Comparison of ENCODE assay signal across 21 cellular contexts in the genomic region with DNA sequence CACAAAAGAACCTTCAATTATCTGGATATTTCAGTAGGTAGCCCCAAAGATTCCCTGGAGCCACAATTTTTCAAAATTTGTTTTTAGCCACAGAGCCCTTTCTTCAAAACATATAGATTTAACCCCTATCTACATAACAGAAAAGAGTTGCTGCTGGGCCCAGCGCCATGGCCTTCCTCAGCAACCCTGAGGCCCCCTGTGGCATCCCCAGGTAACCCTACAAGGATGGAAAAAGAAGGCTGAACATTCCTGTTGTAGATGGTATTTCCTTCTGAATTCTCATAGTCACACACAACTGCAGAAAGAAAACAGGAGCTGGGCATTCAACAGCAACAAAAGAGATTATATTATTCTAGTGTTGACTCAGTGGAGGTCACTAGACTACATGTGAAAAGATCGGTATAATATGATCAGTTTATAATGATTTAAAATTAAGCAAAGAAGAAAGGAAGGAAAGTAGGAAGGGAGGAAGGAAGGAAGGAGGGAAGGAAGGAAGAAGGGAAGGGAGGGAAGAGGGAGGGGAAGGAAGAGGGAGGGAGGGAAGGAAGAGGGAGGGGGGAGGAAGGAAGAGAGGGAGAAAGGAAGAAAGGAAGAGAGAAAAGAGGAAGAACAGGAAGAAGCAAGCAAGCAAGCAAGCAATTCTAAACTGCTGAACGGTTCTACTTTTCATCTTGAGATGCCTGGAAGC.
DNase-seq lines count a peak whose midpoint lies in the region; ATAC-seq and TF ChIP-seq lines count a peak whose summit lies in the region.
"Had no signal": no experiment of that assay in that cellular context is flagged by ENCODE, and none has a peak within 500 bp of the region (broad histone marks: within the 10 kb centered on the region; RNA-seq: fewer than 3 reads in every experiment).

No MANE protein-coding gene starts in this region.

- no peak overlapping the region for H3K18ac ChIP-seq in trophoblast cell (ENCODE audit: low read length)

- no peak overlapping the region for H3K14ac ChIP-seq in trophoblast cell (ENCODE audit: low read length)

- WGBS in GM23248 (ENCODE audit: low coverage in 1 of 2, low lambda C conversion rate in 2 of 2, missing lambda C conversion rate in 2 of 2), 2 experiments: 60 to 82% methylated on average over 3 of the region's 3 CpGs
- WGBS in trophoblast cell (ENCODE audit: extremely low coverage, insufficient coverage, insufficient read length): no CpG with 5 or more reads among the region's 3 CpGs

- H3K79me1 ChIP-seq in trophoblast cell (ENCODE audit: low read length): no peaks in the 10 kb centered on the region

- no peaks in the 10 kb centered on the region for H4K20me1 ChIP-seq in GM23248 (ENCODE audit: insufficient read depth)
- no peaks in the 10 kb centered on the region for H4K20me1 ChIP-seq in MM.1S (ENCODE audit: insufficient read depth, low read length)

- H3K36me3 ChIP-seq in GM23248 (ENCODE audit: low read depth) (no peaks in the 10 kb centered on the region), trophoblast cell (ENCODE audit: control insufficient read depth in 1 of 2, insufficient read depth in 2 of 2, low read length in 2 of 2) (no peaks in the 10 kb centered on the region), MM.1S (replicated peaks; ENCODE audit: insufficient read depth, low read length) (no peaks in the 10 kb centered on the region), brain microvascular endothelial cell (replicated peaks) (no peaks in the 10 kb centered on the region)
- H3K36me3 ChIP-seq: ascending aorta, thyroid gland had no signal

- H3K27ac ChIP-seq in GM23248: no peak overlapping the region
- no peak overlapping the region for H3K27ac ChIP-seq in trophoblast cell (ENCODE audit: low read depth, low read length)
- H3K27ac ChIP-seq in MM.1S (ENCODE audit: low read length): no peak overlapping the region
- no peak overlapping the region for H3K27ac ChIP-seq in brain microvascular endothelial cell
- H3K27ac ChIP-seq: ascending aorta, thyroid gland had no signal

- H3K4me3 ChIP-seq in GM23248 (no peak overlapping the region), trophoblast cell (ENCODE audit: low read depth, low read length) (no peak overlapping the region), MM.1S (ENCODE audit: low read length) (no peak overlapping the region), brain microvascular endothelial cell (ENCODE audit: low read depth, low read length) (no peak overlapping the region)
- H3K4me3 ChIP-seq: ascending aorta, thyroid gland had no signal

- no peak overlapping the region for H3K4ac ChIP-seq in trophoblast cell (ENCODE audit: low read depth, low read length)

- no peaks in the 10 kb centered on the region for H3K9me2 ChIP-seq in GM23248 (ENCODE audit: insufficient read depth)
- H3K9me2 ChIP-seq in MM.1S (replicated peaks; ENCODE audit: insufficient read depth, low read length): no peaks in the 10 kb centered on the region

- no peaks in the 10 kb centered on the region for H3K79me2 ChIP-seq in GM23248 (ENCODE audit: insufficient read depth)
- no peaks in the 10 kb centered on the region for H3K79me2 ChIP-seq in trophoblast cell (ENCODE audit: control insufficient read depth, insufficient read depth, low read length, poor library complexity)
- H3K79me2 ChIP-seq in MM.1S (ENCODE audit: low read length): no peaks in the 10 kb centered on the region

- H3K9me3 ChIP-seq in GM23248 (ENCODE audit: low read depth) (no peaks in the 10 kb centered on the region), trophoblast cell (ENCODE audit: insufficient read depth, low read depth, low read length) (no peaks in the 10 kb centered on the region), MM.1S (replicated peaks; ENCODE audit: insufficient read depth, low read length) (no peaks in the 10 kb centered on the region)
- H3K9me3 ChIP-seq: ascending aorta, thyroid gland had no signal

- H3K23ac ChIP-seq in trophoblast cell (ENCODE audit: low read length): no peak overlapping the region

- peaks cover 4% of the 10 kb centered on the region; the same call in 1 of the 2 replicates for H3K4me1 ChIP-seq in GM23248 (ENCODE audit: insufficient read depth)
- H3K4me1 ChIP-seq in trophoblast cell (ENCODE audit: control insufficient read depth in 1 of 2, insufficient read depth in 2 of 2, low read length in 2 of 2): peaks cover 0 to 3% of the 10 kb centered on the region in 2 experiments
- H3K4me1 ChIP-seq in MM.1S (ENCODE audit: low read length): no peaks in the 10 kb centered on the region
- H3K4me1 ChIP-seq: ascending aorta, thyroid gland had no signal

- H4K8ac ChIP-seq in trophoblast cell (ENCODE audit: low read depth, low read length): peak overlapping the region; percentile 32

- no peak overlapping the region for H4K91ac ChIP-seq in trophoblast cell (ENCODE audit: low read depth, low read length)

- H2BK5ac ChIP-seq in trophoblast cell (ENCODE audit: low read depth, low read length, poor library complexity): no peak overlapping the region

- ATAC-seq in HG02623 (IDR thresholded peaks at IDR 0.05; ENCODE audit: unreplicated experiment): no peak
- ATAC-seq: activated T-helper 17 cell treated with anti-CD3 and anti-CD28 coated beads, Interleukin-2, amount 50 U/mL, for 72 hours; left cardiac atrium; stimulated activated naive CD8-positive, alpha-beta T cell treated with anti-CD3 and anti-CD28 coated beads, Interleukin-15, Interleukin-2, amounts not matched to agents 100 U/mL and 50 U/mL, for 24 hours had no signal

- H2BK12ac ChIP-seq in trophoblast cell (ENCODE audit: low read length): no peak overlapping the region

- H3K27me3 ChIP-seq in GM23248 (replicated peaks; ENCODE audit: insufficient read depth) (no peaks in the 10 kb centered on the region), trophoblast cell (ENCODE audit: insufficient read depth, low read length) (no peaks in the 10 kb centered on the region), MM.1S (replicated peaks; ENCODE audit: insufficient read depth, low read length) (no peaks in the 10 kb centered on the region), brain microvascular endothelial cell (replicated peaks) (no peaks in the 10 kb centered on the region)
- H3K27me3 ChIP-seq: ascending aorta, thyroid gland had no signal

- H3K9ac ChIP-seq in GM23248: no peak overlapping the region
- no peak overlapping the region for H3K9ac ChIP-seq in trophoblast cell (ENCODE audit: low read length)
- no peak overlapping the region for H3K9ac ChIP-seq in MM.1S (ENCODE audit: low read length)

- DNase-seq in GM23248 (no peak), OCI-M1 (lab: John Stamatoyannopoulos, UW) (peak; percentile 14), iPS-NIHi7 (ENCODE audit: extremely low spot score) (peak; percentile 22), trophoblast cell (no peak), MM.1S (no peak), brain microvascular endothelial cell (no peak), DMS 273 treated with DMSO at 0.1 percent for 48 hours (lab: John Stamatoyannopoulos, UW) (no peak)
- DNase-seq: activated CD4-positive, alpha-beta T cell treated with anti-CD3 and anti-CD28 coated beads, Interleukin-2, amount 50 U/mL, for 4 hours; activated CD4-positive, CD25-positive, alpha-beta regulatory T cell; CD4-positive, CD25-positive, alpha-beta regulatory T cell; left cardiac atrium; NCI-H1105; NCI-H2081; NCI-H446; SIG-M5; stimulated activated naive CD8-positive, alpha-beta T cell treated with anti-CD3 and anti-CD28 coated beads, Interleukin-15, Interleukin-2, amounts not matched to agents 100 U/mL and 50 U/mL, for 24 hours; SW 1271; thyroid gland had no signal

- in situ Hi-C loops in GM23248 (cut with MboI) (no loop called here), brain microvascular endothelial cell (cut with HindIII; ENCODE audit: low pct_ligation_motif_present, low sequenced_read_pairs) (no loop called here)

- H3F3A ChIP-seq in GM23248 (ENCODE audit: insufficient read depth) (no peaks in the 10 kb centered on the region), MM.1S (ENCODE audit: insufficient read depth, low read length) (no peaks in the 10 kb centered on the region)

- H3K4me2 ChIP-seq in GM23248 (ENCODE audit: unreplicated experiment): no peak overlapping the region
- no peak overlapping the region for H3K4me2 ChIP-seq in trophoblast cell (ENCODE audit: low read length)
- no peak overlapping the region for H3K4me2 ChIP-seq in MM.1S (ENCODE audit: low read depth, low read length)

- peak overlapping the region; percentile 11 for H2BK120ac ChIP-seq in trophoblast cell (ENCODE audit: insufficient read depth, low read length, poor library complexity)

- no peak overlapping the region for H2AK5ac ChIP-seq in trophoblast cell (ENCODE audit: low read length)

- H2AFZ ChIP-seq in GM23248: peak overlapping the region; percentile 50
- H2AFZ ChIP-seq in trophoblast cell (ENCODE audit: insufficient read depth, low read length, poor library complexity): peak overlapping the region; percentile 17
- no peak overlapping the region for H2AFZ ChIP-seq in MM.1S (ENCODE audit: low read length)

- H4K12ac ChIP-seq in trophoblast cell (ENCODE audit: low read depth, low read length): no peak overlapping the region

- no peak for TF ChIP-seq CTCF in MM.1S (IDR thresholded peaks at IDR 0.05; ENCODE audit: low read length)
- TF ChIP-seq CTCF in brain microvascular endothelial cell (IDR thresholded peaks at IDR 0.05; ENCODE audit: low read depth, low read length, missing control alignments): no peak

Comparison
In these comparisons a context has a peak if more than half of its experiments do, and no peak if none do; other contexts are left out.
1. DNase-seq: peak in OCI-M1 (single experiment) and iPS-NIHi7 (single experiment); none in GM23248 (single experiment), trophoblast cell (0 of 2), MM.1S (single experiment), brain microvascular endothelial cell (single experiment) and DMS 273 treated with DMSO at 0.1 percent for 48 hours (single experiment).